Comparison of ENCODE assay signal across 23 cellular contexts in the genomic region with DNA sequence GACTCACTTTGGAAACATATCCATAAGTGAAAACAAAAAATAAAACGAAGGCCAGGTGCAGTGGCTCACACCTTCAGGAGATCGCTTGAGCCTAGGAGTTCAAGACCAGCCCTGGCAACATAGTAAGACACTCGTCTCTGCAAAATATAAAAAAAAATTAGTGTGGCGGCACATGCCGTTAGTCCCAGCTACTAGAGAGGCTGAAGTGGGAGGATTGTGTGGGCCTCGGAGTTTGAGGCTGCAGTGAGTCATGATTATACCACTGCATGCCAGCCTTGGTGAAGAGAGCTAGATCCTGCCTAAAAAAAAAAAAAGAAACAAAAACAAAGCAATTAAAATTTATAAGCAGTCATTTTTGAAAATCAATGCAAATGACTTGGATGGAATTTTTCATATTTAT. TPM values are rescaled to one million over a fixed set of nuclear protein-coding genes. Genes with fewer than 3 reads are reported as not detected.
DNase-seq lines count a peak whose midpoint lies in the region; ATAC-seq, FAIRE-seq and TF ChIP-seq lines count a peak whose summit lies in the region.
"Had no signal": no experiment of that assay in that cellular context is flagged by ENCODE, and none has a peak within 500 bp of the region (broad histone marks: within the 10 kb centered on the region; RNA-seq: fewer than 3 reads in every experiment).

No MANE protein-coding gene starts in this region.

- no peak for TF ChIP-seq CTCF in HEK293 (tag by site-specific recombination; IDR thresholded peaks at IDR 0.05)
- TF ChIP-seq CTCF in K562 (IDR thresholded peaks at IDR 0.05 in 2 of 3, conservative IDR thresholded peaks at IDR 0.05 in 1 of 3; ENCODE audit: insufficient read depth in 2 of 3, low read depth in 1 of 3, low read length in 3 of 3) = no peak
- no peak for TF ChIP-seq CTCF in GM13977 (IDR thresholded peaks at IDR 0.05; ENCODE audit: extremely low read depth, insufficient read depth, missing control alignments)

- H3K4me3 ChIP-seq in HEK293 (ENCODE audit: low read depth, low read length) (no peak overlapping the region), K562 (no peak overlapping the region), trophoblast cell (ENCODE audit: low read depth, low read length) (no peak overlapping the region)
- H3K4me3 ChIP-seq: A549 had no signal

- H3K36me3 ChIP-seq in HEK293 (ENCODE audit: control insufficient read depth in 2 of 2, insufficient read depth in 1 of 2, low read length in 2 of 2) (no peaks in the 10 kb centered on the region), K562 (ENCODE audit: control insufficient read depth, insufficient read depth, low read length) (no peaks in the 10 kb centered on the region), trophoblast cell (ENCODE audit: control insufficient read depth in 1 of 2, insufficient read depth in 2 of 2, low read length in 2 of 2) (no peaks in the 10 kb centered on the region)

- H2BK12ac ChIP-seq in trophoblast cell (ENCODE audit: low read length) = no peak overlapping the region

- BruUV-seq in K562 (replicated peaks; lab: Mats Ljungman, UMichigan) = no TSS peak

- no peaks in the 10 kb centered on the region for H3K79me2 ChIP-seq in K562 (ENCODE audit: control insufficient read depth, insufficient read depth, low read length)
- H3K79me2 ChIP-seq in trophoblast cell (ENCODE audit: control insufficient read depth, insufficient read depth, low read length, poor library complexity) = no peaks in the 10 kb centered on the region

- H2BK120ac ChIP-seq in trophoblast cell (ENCODE audit: insufficient read depth, low read length, poor library complexity) = no peak overlapping the region

- no peak overlapping the region for H4K8ac ChIP-seq in trophoblast cell (ENCODE audit: low read depth, low read length)

- TF ChIP-seq RAD21 in K562 (CRISPR knock-in tag; conservative IDR thresholded peaks at IDR 0.05 in 1 of 2, IDR thresholded peaks at IDR 0.05 in 1 of 2) = no peak

- H3K9ac ChIP-seq in K562 (ENCODE audit: insufficient read depth in 1 of 2, low read depth in 2 of 2, low read length in 2 of 2) (no peak overlapping the region), trophoblast cell (ENCODE audit: low read length) (no peak overlapping the region)

- FAIRE-seq in K562 (lab: Jason Lieb, UNC) = no peak
- FAIRE-seq: GM12892 had no signal

- H3K4me2 ChIP-seq in K562 (ENCODE audit: insufficient read depth, low read length) = no peak overlapping the region
- no peak overlapping the region for H3K4me2 ChIP-seq in trophoblast cell (ENCODE audit: low read length)
- H3K4me2 ChIP-seq: A549 had no signal

- H3K27ac ChIP-seq in HEK293 (ENCODE audit: extremely low read depth, low read depth, low read length) (no peak overlapping the region), K562 (ENCODE audit: extremely low read depth, low read depth, low read length) (no peak overlapping the region), trophoblast cell (ENCODE audit: low read depth, low read length) (no peak overlapping the region)
- H3K27ac ChIP-seq: A549 had no signal

- no peaks in the 10 kb centered on the region for H3K9me3 ChIP-seq in HEK293 (ENCODE audit: control insufficient read depth, insufficient read depth, low read depth, low read length)
- H3K9me3 ChIP-seq in K562 (replicated peaks; ENCODE audit: control insufficient read depth, insufficient read depth, low read depth, low read length) = no peaks in the 10 kb centered on the region
- H3K9me3 ChIP-seq in trophoblast cell (ENCODE audit: insufficient read depth, low read depth, low read length) = no peaks in the 10 kb centered on the region
- H3K9me3 ChIP-seq: A549 had no signal

- H3K27me3 ChIP-seq in K562 (ENCODE audit: control insufficient read depth in 2 of 2, insufficient read depth in 2 of 2, low read length in 2 of 2) (no peaks in the 10 kb centered on the region), trophoblast cell (ENCODE audit: insufficient read depth, low read length) (no peaks in the 10 kb centered on the region)

- H4K12ac ChIP-seq in trophoblast cell (ENCODE audit: low read depth, low read length) = no peak overlapping the region

- no peaks in the 10 kb centered on the region for H3K79me1 ChIP-seq in trophoblast cell (ENCODE audit: low read length)

- no peak for TF ChIP-seq POLR2A in K562 (conservative IDR thresholded peaks at IDR 0.05)

- H3K9me1 ChIP-seq in K562 (ENCODE audit: control insufficient read depth, insufficient read depth, low read length) = no peaks in the 10 kb centered on the region

- CTCF ChIA-PET in HEK293 (lab: Yijun Ruan, JAX) = interaction anchor here (0.6 kb wide), 1 partner anchor 20 kb away, joined by 4 read pairs; no protein-coding TSS in a partner anchor
- CTCF ChIA-PET in K562 (lab: Yijun Ruan, JAX; ENCODE audit: low intra/inter-chr PET ratio) = no interaction called here

- no peak overlapping the region for H2AFZ ChIP-seq in K562 (ENCODE audit: low read depth, low read length)
- H2AFZ ChIP-seq in trophoblast cell (ENCODE audit: insufficient read depth, low read length, poor library complexity) = no peak overlapping the region

- ATAC-seq in K562 (no peak), HG03175 (IDR thresholded peaks at IDR 0.05; ENCODE audit: unreplicated experiment) (no peak)
- ATAC-seq: A549 had no signal

- WGBS in K562 (ENCODE audit: insufficient coverage, low coverage, missing lambda C conversion rate) = 80% methylated on average over 6 of the region's 6 CpGs
- no CpG with 5 or more reads among the region's 6 CpGs for WGBS in trophoblast cell (ENCODE audit: extremely low coverage, insufficient coverage, insufficient read length)

- in situ Hi-C loops in K562 (cut with MboI) (no loop called here), GM13977 (cut with MboI; ENCODE audit: low pct_unique_long_range_greater_than_20kb, low sequenced_read_pairs, unreplicated experiment) (no loop called here)

- H2AK5ac ChIP-seq in trophoblast cell (ENCODE audit: low read length) = no peak overlapping the region

- no peak overlapping the region for H3K18ac ChIP-seq in trophoblast cell (ENCODE audit: low read length)

- H3K4me1 ChIP-seq in HEK293 (ENCODE audit: control insufficient read depth, insufficient read depth, low read length) (no peaks in the 10 kb centered on the region), K562 (replicated peaks in 1 of 2; ENCODE audit: control insufficient read depth in 2 of 2, insufficient read depth in 2 of 2, low read length in 2 of 2) (peaks cover 0 to 8% of the 10 kb centered on the region in 2 experiments; a peak in 3 of 5 replicates), trophoblast cell (ENCODE audit: control insufficient read depth in 1 of 2, insufficient read depth in 2 of 2, low read length in 2 of 2) (no peaks in the 10 kb centered on the region)

- H4K91ac ChIP-seq in trophoblast cell (ENCODE audit: low read depth, low read length) = no peak overlapping the region

- no peak for TF ChIP-seq EP300 in K562 (IDR thresholded peaks at IDR 0.05; ENCODE audit: low read length)

- H3K14ac ChIP-seq in trophoblast cell (ENCODE audit: low read length) = no peak overlapping the region

- DNase-seq in Ammon's horn (ENCODE audit: low spot score) = peak; percentile 6
- DNase-seq in LHCN-M2 (ENCODE audit: low read depth) = peak; percentile 8
- DNase-seq in K562 (ENCODE audit: extremely low read depth in 1 of 4, low spot score in 3 of 4) = no peak
- DNase-seq in GM13977 (ENCODE audit: low spot score) = no peak
- DNase-seq in retina = no peak
- no peak for DNase-seq in trophoblast cell
- DNase-seq: 8988T; ACHN; AML-193; C1 segment of cervical spinal cord; Calu3; CD4-positive, alpha-beta memory T cell; COR-L47; DMS153; DND-41; GOT3; H7; HCEC 1CT had no signal

- H4K20me1 ChIP-seq in K562 (replicated peaks; ENCODE audit: control insufficient read depth, insufficient read depth, low read length) = no peaks in the 10 kb centered on the region

- no peak overlapping the region for H3K4ac ChIP-seq in trophoblast cell (ENCODE audit: low read depth, low read length)

- POLR2A ChIA-PET in HEK293 (lab: Yijun Ruan, JAX) = no interaction called here
- POLR2A ChIA-PET in K562 (lab: Yijun Ruan, JAX) = interaction anchor here (1.0 to 1.3 kb wide), 2 partner anchors 16 to 57 kb away, joined by 3 to 4 read pairs; no protein-coding TSS in a partner anchor

- intact Hi-C loops in K562 (cut with micrococcal nuclease) = no loop called here

- no peak overlapping the region for H3K23ac ChIP-seq in trophoblast cell (ENCODE audit: low read length)

- H2BK5ac ChIP-seq in trophoblast cell (ENCODE audit: low read depth, low read length, poor library complexity) = no peak overlapping the region

TF ChIP-seq in HEK293, 187 proteins besides CTCF, POLR2A, EP300 and RAD21 (continues in another document):
- TF ChIP-seq EGR2 (tag by site-specific recombination; IDR thresholded peaks at IDR 0.05; ENCODE audit: low read depth) (0 out of 2 replicates have a peak, but pooled peaks have one; percentile 28), ZNF239 (tag by site-specific recombination; IDR thresholded peaks at IDR 0.05) (no peak), ZNF174 (tag by site-specific recombination; IDR thresholded peaks at IDR 0.05) (no peak)

TF ChIP-seq in K562, 482 proteins besides CTCF, POLR2A, EP300 and RAD21 (continues in another document):
- no peak for TF ChIP-seq STAG1 (CRISPR knock-in tag; IDR thresholded peaks at IDR 0.05; ENCODE audit: borderline replicate concordance)

RNA-seq across cellular contexts. Expression of gene NANOGP8, which starts 54.7 kb away (rescaled TPM):
- 0.29 TPM in 1 of 2 replicates, not detected in the other for total RNA-seq in LHCN-M2 (2014; rRNA removed)
- 0.06 TPM for polyA plus RNA-seq in LHCN-M2 (2012)
- total RNA-seq in K562 (2011; cell fraction: chromatin; rRNA removed; ENCODE audit: low replicate concordance) = not detected in 2 replicates
- total RNA-seq in K562 (2011; cell fraction: nucleolus; rRNA removed) = not detected in 2 replicates
- not detected in 2 replicates for total RNA-seq in K562 (2011; cell fraction: nucleoplasm; rRNA removed)
- total RNA-seq in K562 (2014; rRNA removed) = not detected in 2 replicates
- not detected in 2 replicates for total RNA-seq in K562 (2014; rRNA removed; fragmentation: Illumina TruSeq; extraction: Trizol)
- not detected in 2 replicates for total RNA-seq in K562 (2015; rRNA removed; fragmentation: Illumina TruSeq; extraction: Trizol)
- not detected in 2 replicates for total RNA-seq in K562 (2021)
- polyA plus RNA-seq in K562 (2011; rRNA removed) = not detected in 2 replicates
- polyA plus RNA-seq in K562 (2011; cell fraction: cytosol; rRNA removed) = not detected in 2 replicates
- not detected in 2 replicates for polyA plus RNA-seq in K562 (2011; cell fraction: nucleus; rRNA removed)
- polyA plus RNA-seq in K562 (2012) = not detected in 2 replicates
- polyA plus RNA-seq in K562 (2014; fragmentation: Illumina TruSeq; extraction: Trizol) = not detected in 2 replicates
- not detected for polyA plus RNA-seq in K562 (2014; fragmentation: Nextera tagmentation; extraction: Ambion mirVana)
- polyA plus RNA-seq in K562 (2014; rRNA removed) = not detected in 2 replicates
- polyA minus RNA-seq in K562 (2011; rRNA and poly(A)+ RNA removed) = not detected in 2 replicates
- polyA minus RNA-seq in K562 (2011; cell fraction: cytosol; rRNA and poly(A)+ RNA removed) = not detected in 2 replicates
- not detected in 2 replicates for polyA minus RNA-seq in K562 (2011; cell fraction: nucleus; rRNA and poly(A)+ RNA removed)
- not detected in 2 replicates for polyA plus RNA-seq in trophoblast cell (2013)
- total RNA-seq: Calu3; CD4-positive, alpha-beta memory T cell had no signal
- polyA plus RNA-seq: A549; BJ; CD4-positive, alpha-beta memory T cell had no signal

Comparison
In these comparisons a context has a peak if more than half of its experiments do, and no peak if none do; other contexts are left out.
1. DNase-seq: peak in Ammon's horn (single experiment) and LHCN-M2 (single experiment); none in K562 (0 of 4), GM13977 (single experiment), retina (single experiment) and trophoblast cell (0 of 2).